In the genomic region with DNA sequence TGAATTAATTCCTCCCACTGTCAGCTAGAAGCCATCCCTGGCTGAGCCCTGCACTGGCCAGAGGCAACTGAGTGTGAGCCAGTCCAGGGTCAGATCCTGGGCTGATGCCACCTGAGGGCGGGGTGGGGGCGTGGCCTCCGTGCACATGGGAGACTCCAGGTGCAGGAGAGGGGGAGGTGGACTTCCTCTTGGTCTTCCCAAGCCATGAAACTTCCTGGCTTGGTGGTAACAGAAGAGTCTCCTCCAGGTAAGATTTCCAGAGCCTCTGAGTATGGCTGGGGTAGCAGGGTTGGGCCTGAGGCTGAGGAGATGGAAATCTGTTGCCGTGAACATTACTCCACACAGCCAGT, we compare ENCODE assay signal across 1 cellular context.
TF ChIP-seq lines count a peak whose summit lies in the region.

No MANE protein-coding gene starts in this region.

TF ChIP-seq in HepG2, 621 proteins besides CTCF, POLR2A, EP300 and RAD21 (continued from another document and continues in another):
- TF ChIP-seq, protein P1, sequence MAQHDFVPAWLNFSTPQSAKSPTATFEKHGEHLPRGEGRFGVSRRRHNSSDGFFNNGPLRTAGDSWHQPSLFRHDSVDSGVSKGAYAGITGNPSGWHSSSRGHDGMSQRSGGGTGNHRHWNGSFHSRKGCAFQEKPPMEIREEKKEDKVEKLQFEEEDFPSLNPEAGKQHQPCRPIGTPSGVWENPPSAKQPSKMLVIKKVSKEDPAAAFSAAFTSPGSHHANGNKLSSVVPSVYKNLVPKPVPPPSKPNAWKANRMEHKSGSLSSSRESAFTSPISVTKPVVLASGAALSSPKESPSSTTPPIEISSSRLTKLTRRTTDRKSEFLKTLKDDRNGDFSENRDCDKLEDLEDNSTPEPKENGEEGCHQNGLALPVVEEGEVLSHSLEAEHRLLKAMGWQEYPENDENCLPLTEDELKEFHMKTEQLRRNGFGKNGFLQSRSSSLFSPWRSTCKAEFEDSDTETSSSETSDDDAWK (CRISPR knock-in tag; IDR thresholded peaks at IDR 0.05) = no peak
- no peak for TF ChIP-seq YEATS4 (CRISPR knock-in tag; IDR thresholded peaks at IDR 0.05; ENCODE audit: borderline replicate concordance)
- no peak for TF ChIP-seq ZBTB1 (CRISPR knock-in tag; IDR thresholded peaks at IDR 0.05; ENCODE audit: borderline replicate concordance)
- TF ChIP-seq ZBTB3 (CRISPR knock-in tag; IDR thresholded peaks at IDR 0.05; ENCODE audit: borderline replicate concordance, low read depth) = no peak
- TF ChIP-seq, protein P2, sequence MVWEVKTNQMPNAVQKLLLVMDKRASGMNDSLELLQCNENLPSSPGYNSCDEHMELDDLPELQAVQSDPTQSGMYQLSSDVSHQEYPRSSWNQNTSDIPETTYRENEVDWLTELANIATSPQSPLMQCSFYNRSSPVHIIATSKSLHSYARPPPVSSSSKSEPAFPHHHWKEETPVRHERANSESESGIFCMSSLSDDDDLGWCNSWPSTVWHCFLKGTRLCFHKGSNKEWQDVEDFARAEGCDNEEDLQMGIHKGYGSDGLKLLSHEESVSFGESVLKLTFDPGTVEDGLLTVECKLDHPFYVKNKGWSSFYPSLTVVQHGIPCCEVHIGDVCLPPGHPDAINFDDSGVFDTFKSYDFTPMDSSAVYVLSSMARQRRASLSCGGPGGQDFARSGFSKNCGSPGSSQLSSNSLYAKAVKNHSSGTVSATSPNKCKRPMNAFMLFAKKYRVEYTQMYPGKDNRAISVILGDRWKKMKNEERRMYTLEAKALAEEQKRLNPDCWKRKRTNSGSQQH (CRISPR knock-in tag; IDR thresholded peaks at IDR 0.05; ENCODE audit: low read depth) = peak; percentile 12; the same call in 1 of the 2 replicates
- peak; percentile 5; the same call in 1 of the 2 replicates for TF ChIP-seq GLI4 (CRISPR knock-in tag; IDR thresholded peaks at IDR 0.05; ENCODE audit: borderline replicate concordance)
- no peak for TF ChIP-seq MLLT10 (CRISPR knock-in tag; IDR thresholded peaks at IDR 0.05)
- no peak for TF ChIP-seq ZNF335 (CRISPR knock-in tag; IDR thresholded peaks at IDR 0.05)
- no peak for TF ChIP-seq REPIN1 (CRISPR knock-in tag; IDR thresholded peaks at IDR 0.05; ENCODE audit: borderline replicate concordance, low read depth)
- no peak for TF ChIP-seq ASH2L (IDR thresholded peaks at IDR 0.05; ENCODE audit: insufficient read length, low read depth, low read length)
- TF ChIP-seq ESRRA (CRISPR knock-in tag; IDR thresholded peaks at IDR 0.05; ENCODE audit: low read depth) = no peak
- TF ChIP-seq WIZ (CRISPR knock-in tag; IDR thresholded peaks at IDR 0.05) = no peak
- TF ChIP-seq FOXA1 (IDR thresholded peaks at IDR 0.05) = no peak
- no peak for TF ChIP-seq FOXA1 (CRISPR knock-in tag; IDR thresholded peaks at IDR 0.05)
- TF ChIP-seq, protein P3, sequence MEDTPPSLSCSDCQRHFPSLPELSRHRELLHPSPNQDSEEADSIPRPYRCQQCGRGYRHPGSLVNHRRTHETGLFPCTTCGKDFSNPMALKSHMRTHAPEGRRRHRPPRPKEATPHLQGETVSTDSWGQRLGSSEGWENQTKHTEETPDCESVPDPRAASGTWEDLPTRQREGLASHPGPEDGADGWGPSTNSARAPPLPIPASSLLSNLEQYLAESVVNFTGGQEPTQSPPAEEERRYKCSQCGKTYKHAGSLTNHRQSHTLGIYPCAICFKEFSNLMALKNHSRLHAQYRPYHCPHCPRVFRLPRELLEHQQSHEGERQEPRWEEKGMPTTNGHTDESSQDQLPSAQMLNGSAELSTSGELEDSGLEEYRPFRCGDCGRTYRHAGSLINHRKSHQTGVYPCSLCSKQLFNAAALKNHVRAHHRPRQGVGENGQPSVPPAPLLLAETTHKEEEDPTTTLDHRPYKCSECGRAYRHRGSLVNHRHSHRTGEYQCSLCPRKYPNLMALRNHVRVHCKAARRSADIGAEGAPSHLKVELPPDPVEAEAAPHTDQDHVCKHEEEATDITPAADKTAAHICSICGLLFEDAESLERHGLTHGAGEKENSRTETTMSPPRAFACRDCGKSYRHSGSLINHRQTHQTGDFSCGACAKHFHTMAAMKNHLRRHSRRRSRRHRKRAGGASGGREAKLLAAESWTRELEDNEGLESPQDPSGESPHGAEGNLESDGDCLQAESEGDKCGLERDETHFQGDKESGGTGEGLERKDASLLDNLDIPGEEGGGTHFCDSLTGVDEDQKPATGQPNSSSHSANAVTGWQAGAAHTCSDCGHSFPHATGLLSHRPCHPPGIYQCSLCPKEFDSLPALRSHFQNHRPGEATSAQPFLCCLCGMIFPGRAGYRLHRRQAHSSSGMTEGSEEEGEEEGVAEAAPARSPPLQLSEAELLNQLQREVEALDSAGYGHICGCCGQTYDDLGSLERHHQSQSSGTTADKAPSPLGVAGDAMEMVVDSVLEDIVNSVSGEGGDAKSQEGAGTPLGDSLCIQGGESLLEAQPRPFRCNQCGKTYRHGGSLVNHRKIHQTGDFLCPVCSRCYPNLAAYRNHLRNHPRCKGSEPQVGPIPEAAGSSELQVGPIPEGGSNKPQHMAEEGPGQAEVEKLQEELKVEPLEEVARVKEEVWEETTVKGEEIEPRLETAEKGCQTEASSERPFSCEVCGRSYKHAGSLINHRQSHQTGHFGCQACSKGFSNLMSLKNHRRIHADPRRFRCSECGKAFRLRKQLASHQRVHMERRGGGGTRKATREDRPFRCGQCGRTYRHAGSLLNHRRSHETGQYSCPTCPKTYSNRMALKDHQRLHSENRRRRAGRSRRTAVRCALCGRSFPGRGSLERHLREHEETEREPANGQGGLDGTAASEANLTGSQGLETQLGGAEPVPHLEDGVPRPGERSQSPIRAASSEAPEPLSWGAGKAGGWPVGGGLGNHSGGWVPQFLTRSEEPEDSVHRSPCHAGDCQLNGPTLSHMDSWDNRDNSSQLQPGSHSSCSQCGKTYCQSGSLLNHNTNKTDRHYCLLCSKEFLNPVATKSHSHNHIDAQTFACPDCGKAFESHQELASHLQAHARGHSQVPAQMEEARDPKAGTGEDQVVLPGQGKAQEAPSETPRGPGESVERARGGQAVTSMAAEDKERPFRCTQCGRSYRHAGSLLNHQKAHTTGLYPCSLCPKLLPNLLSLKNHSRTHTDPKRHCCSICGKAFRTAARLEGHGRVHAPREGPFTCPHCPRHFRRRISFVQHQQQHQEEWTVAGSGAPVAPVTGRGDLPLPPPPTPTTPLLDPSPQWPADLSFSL (CRISPR knock-in tag; IDR thresholded peaks at IDR 0.05) = no peak
- no peak for TF ChIP-seq NCOR1 (IDR thresholded peaks at IDR 0.05; ENCODE audit: borderline replicate concordance, low read length)
- no peak for TF ChIP-seq ZNF605 (CRISPR knock-in tag; IDR thresholded peaks at IDR 0.05)
- TF ChIP-seq KAT2B (IDR thresholded peaks at IDR 0.05; ENCODE audit: borderline replicate concordance, low read depth, low read length) = no peak
- TF ChIP-seq ZNF614 (CRISPR knock-in tag; IDR thresholded peaks at IDR 0.05; ENCODE audit: borderline replicate concordance) = 0 out of 2 replicates have a peak, but pooled peaks have one; percentile 19
- TF ChIP-seq NFYB (CRISPR knock-in tag; IDR thresholded peaks at IDR 0.05) = no peak
- no peak for TF ChIP-seq ZFX (CRISPR knock-in tag; IDR thresholded peaks at IDR 0.05; ENCODE audit: low read depth)
- no peak for TF ChIP-seq SPEN (CRISPR knock-in tag; IDR thresholded peaks at IDR 0.05; ENCODE audit: low read depth)
- no peak for TF ChIP-seq SALL1 (CRISPR knock-in tag; IDR thresholded peaks at IDR 0.05)
- no peak for TF ChIP-seq RFX3 (CRISPR knock-in tag; IDR thresholded peaks at IDR 0.05)
- no peak for TF ChIP-seq RBFOX2 (IDR thresholded peaks at IDR 0.05; ENCODE audit: low read depth, low read length)
- no peak for TF ChIP-seq IKZF4 (CRISPR knock-in tag; IDR thresholded peaks at IDR 0.05; ENCODE audit: borderline replicate concordance, low read depth, not compliant biosample characterization)
- TF ChIP-seq ZFP90 (CRISPR knock-in tag; IDR thresholded peaks at IDR 0.05; ENCODE audit: borderline replicate concordance) = 0 out of 2 replicates have a peak, but pooled peaks have one; percentile 12
- no peak for TF ChIP-seq ADNP (CRISPR knock-in tag; IDR thresholded peaks at IDR 0.05)
- TF ChIP-seq, protein P4, sequence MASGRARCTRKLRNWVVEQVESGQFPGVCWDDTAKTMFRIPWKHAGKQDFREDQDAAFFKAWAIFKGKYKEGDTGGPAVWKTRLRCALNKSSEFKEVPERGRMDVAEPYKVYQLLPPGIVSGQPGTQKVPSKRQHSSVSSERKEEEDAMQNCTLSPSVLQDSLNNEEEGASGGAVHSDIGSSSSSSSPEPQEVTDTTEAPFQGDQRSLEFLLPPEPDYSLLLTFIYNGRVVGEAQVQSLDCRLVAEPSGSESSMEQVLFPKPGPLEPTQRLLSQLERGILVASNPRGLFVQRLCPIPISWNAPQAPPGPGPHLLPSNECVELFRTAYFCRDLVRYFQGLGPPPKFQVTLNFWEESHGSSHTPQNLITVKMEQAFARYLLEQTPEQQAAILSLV (CRISPR knock-in tag; IDR thresholded peaks at IDR 0.05; ENCODE audit: borderline replicate concordance) = no peak
- TF ChIP-seq ZMYM4 (CRISPR knock-in tag; IDR thresholded peaks at IDR 0.05) = no peak
- TF ChIP-seq ELF3 (CRISPR knock-in tag; IDR thresholded peaks at IDR 0.05) = no peak
- TF ChIP-seq, protein P5, sequence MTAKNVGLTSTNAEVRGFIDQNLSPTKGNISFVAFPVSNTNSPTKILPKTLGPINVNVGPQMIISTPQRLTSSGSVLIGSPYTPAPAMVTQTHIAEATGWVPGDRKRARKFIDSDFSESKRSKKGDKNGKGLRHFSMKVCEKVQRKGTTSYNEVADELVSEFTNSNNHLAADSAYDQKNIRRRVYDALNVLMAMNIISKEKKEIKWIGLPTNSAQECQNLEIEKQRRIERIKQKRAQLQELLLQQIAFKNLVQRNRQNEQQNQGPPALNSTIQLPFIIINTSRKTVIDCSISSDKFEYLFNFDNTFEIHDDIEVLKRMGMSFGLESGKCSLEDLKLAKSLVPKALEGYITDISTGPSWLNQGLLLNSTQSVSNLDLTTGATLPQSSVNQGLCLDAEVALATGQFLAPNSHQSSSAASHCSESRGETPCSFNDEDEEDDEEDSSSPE (CRISPR knock-in tag; IDR thresholded peaks at IDR 0.05) = no peak; the same call in 1 of the 2 replicates
- TF ChIP-seq FOXO1 (CRISPR knock-in tag; IDR thresholded peaks at IDR 0.05) = no peak
- TF ChIP-seq ZNF350 (CRISPR knock-in tag; IDR thresholded peaks at IDR 0.05; ENCODE audit: borderline replicate concordance, low read depth) = peak; percentile 26; the same call in 1 of the 2 replicates
- no peak for TF ChIP-seq IRX3 (CRISPR knock-in tag; IDR thresholded peaks at IDR 0.05; ENCODE audit: borderline replicate concordance, low read depth)
- no peak for TF ChIP-seq ZNF672 (CRISPR knock-in tag; IDR thresholded peaks at IDR 0.05)
- TF ChIP-seq, protein P6, sequence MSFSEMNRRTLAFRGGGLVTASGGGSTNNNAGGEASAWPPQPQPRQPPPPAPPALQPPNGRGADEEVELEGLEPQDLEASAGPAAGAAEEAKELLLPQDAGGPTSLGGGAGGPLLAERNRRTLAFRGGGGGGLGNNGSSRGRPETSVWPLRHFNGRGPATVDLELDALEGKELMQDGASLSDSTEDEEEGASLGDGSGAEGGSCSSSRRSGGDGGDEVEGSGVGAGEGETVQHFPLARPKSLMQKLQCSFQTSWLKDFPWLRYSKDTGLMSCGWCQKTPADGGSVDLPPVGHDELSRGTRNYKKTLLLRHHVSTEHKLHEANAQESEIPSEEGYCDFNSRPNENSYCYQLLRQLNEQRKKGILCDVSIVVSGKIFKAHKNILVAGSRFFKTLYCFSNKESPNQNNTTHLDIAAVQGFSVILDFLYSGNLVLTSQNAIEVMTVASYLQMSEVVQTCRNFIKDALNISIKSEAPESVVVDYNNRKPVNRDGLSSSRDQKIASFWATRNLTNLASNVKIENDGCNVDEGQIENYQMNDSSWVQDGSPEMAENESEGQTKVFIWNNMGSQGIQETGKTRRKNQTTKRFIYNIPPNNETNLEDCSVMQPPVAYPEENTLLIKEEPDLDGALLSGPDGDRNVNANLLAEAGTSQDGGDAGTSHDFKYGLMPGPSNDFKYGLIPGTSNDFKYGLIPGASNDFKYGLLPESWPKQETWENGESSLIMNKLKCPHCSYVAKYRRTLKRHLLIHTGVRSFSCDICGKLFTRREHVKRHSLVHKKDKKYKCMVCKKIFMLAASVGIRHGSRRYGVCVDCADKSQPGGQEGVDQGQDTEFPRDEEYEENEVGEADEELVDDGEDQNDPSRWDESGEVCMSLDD (CRISPR knock-in tag; IDR thresholded peaks at IDR 0.05; ENCODE audit: borderline replicate concordance) = no peak
- no peak for TF ChIP-seq RFXANK (CRISPR knock-in tag; IDR thresholded peaks at IDR 0.05)
- no peak for TF ChIP-seq BHLHE40 (IDR thresholded peaks at IDR 0.05; ENCODE audit: low read length)
- no peak for TF ChIP-seq ISL2 (CRISPR knock-in tag; IDR thresholded peaks at IDR 0.05)
- TF ChIP-seq ZNF484 (CRISPR knock-in tag; IDR thresholded peaks at IDR 0.05; ENCODE audit: borderline replicate concordance, low read depth) = no peak
- peak; percentile 28; the same call in 1 of the 2 replicates for TF ChIP-seq POLR2AphosphoS5 (IDR thresholded peaks at IDR 0.05; ENCODE audit: low read depth, low read length)
- no peak for TF ChIP-seq TBP (CRISPR knock-in tag; IDR thresholded peaks at IDR 0.05)
- TF ChIP-seq MIER3 (CRISPR knock-in tag; IDR thresholded peaks at IDR 0.05; ENCODE audit: borderline replicate concordance) = no peak
- no peak for TF ChIP-seq SP1 (IDR thresholded peaks at IDR 0.05)
- TF ChIP-seq SP1 (CRISPR knock-in tag; IDR thresholded peaks at IDR 0.05) = peak; percentile 34; the same call in 1 of the 2 replicates
- TF ChIP-seq ARNTL (CRISPR knock-in tag; IDR thresholded peaks at IDR 0.05) = no peak
- TF ChIP-seq, protein P7, sequence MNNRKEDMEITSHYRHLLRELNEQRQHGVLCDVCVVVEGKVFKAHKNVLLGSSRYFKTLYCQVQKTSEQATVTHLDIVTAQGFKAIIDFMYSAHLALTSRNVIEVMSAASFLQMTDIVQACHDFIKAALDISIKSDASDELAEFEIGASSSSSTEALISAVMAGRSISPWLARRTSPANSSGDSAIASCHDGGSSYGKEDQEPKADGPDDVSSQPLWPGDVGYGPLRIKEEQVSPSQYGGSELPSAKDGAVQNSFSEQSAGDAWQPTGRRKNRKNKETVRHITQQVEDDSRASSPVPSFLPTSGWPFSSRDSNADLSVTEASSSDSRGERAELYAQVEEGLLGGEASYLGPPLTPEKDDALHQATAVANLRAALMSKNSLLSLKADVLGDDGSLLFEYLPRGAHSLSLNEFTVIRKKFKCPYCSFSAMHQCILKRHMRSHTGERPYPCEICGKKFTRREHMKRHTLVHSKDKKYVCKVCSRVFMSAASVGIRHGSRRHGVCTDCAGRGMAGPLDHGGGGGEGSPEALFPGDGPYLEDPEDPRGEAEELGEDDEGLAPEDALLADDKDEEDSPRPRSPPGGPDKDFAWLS (CRISPR knock-in tag; IDR thresholded peaks at IDR 0.05; ENCODE audit: borderline replicate concordance) = no peak
- TF ChIP-seq PRPF4 (IDR thresholded peaks at IDR 0.05; ENCODE audit: low read depth, low read length, poor library complexity, severe bottlenecking) = no peak
- TF ChIP-seq HOXA3 (CRISPR knock-in tag; IDR thresholded peaks at IDR 0.05) = no peak
- TF ChIP-seq ZNF256 (CRISPR knock-in tag; conservative IDR thresholded peaks at IDR 0.05) = no peak
- TF ChIP-seq, protein P8, sequence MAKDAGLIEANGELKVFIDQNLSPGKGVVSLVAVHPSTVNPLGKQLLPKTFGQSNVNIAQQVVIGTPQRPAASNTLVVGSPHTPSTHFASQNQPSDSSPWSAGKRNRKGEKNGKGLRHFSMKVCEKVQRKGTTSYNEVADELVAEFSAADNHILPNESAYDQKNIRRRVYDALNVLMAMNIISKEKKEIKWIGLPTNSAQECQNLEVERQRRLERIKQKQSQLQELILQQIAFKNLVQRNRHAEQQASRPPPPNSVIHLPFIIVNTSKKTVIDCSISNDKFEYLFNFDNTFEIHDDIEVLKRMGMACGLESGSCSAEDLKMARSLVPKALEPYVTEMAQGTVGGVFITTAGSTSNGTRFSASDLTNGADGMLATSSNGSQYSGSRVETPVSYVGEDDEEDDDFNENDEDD (CRISPR knock-in tag; IDR thresholded peaks at IDR 0.05; ENCODE audit: borderline replicate concordance) = no peak
- TF ChIP-seq BRCA1 (CRISPR knock-in tag; IDR thresholded peaks at IDR 0.05) = no peak
- TF ChIP-seq ZNF121 (CRISPR knock-in tag; IDR thresholded peaks at IDR 0.05) = no peak
